25 cellular contexts compared by ENCODE assay signal in genomic region chr17:72349508-72350472, GRCh38.
DNase-seq lines count a peak whose midpoint lies in the region; ATAC-seq and TF ChIP-seq lines count a peak whose summit lies in the region.
"Had no signal": no experiment of that assay in that cellular context is flagged by ENCODE, and none has a peak within 500 bp of the region (broad histone marks: within the 10 kb centered on the region; RNA-seq: fewer than 3 reads in every experiment).

No MANE protein-coding gene starts in this region.

- no peaks in the 10 kb centered on the region for H3K79me2 ChIP-seq in PC-9 (ENCODE audit: low read depth)

- no TSS peak for BruUV-seq in PC-9 (replicated peaks; lab: Mats Ljungman, UMichigan)

- H3K4me2 ChIP-seq in neuronal stem cell (ENCODE audit: insufficient read depth, low read length, poor library complexity, severe bottlenecking) (no peak overlapping the region), PC-9 (no peak overlapping the region)
- H3K4me2 ChIP-seq: KMS-11 had no signal

- WGBS in neuronal stem cell (ENCODE audit: extremely low coverage in 2 of 2, insufficient read length in 2 of 2, insufficient replicate concordance in 1 of 2), 2 donors: no CpG with 5 or more reads among the region's 15 CpGs

- H4K8ac ChIP-seq in neuronal stem cell (ENCODE audit: low read depth, low read length): no peak overlapping the region

- H3K27me3 ChIP-seq in neuronal stem cell (ENCODE audit: control insufficient read depth in 3 of 3, insufficient read depth in 3 of 3, low read depth in 1 of 3, low read length in 3 of 3): no peaks in the 10 kb centered on the region
- H3K27me3 ChIP-seq in PC-9 (ENCODE audit: insufficient read depth, low read depth): no peaks in the 10 kb centered on the region
- H3K27me3 ChIP-seq: brain microvascular endothelial cell, pancreas, SJSA1 had no signal

- H2AK5ac ChIP-seq in neuronal stem cell (ENCODE audit: low read depth, low read length): peak overlapping the region; percentile 38

- H2BK5ac ChIP-seq in neuronal stem cell (ENCODE audit: low read length): no peak overlapping the region

- peak; percentile 61 for DNase-seq in G401 (ENCODE audit: low spot score)
- peak; percentile 53 to 71 for DNase-seq in NCI-H526 (lab: John Stamatoyannopoulos, UW)
- DNase-seq in cerebellar cortex (ENCODE audit: low spot score): peak; percentile 50
- DNase-seq in neuronal stem cell (ENCODE audit: low spot score): no peak
- no peak for DNase-seq in occipital lobe (lab: John Stamatoyannopoulos, UW)
- DNase-seq in PC-9: no peak
- DNase-seq: activated CD4-positive, alpha-beta T cell treated with anti-CD3 and anti-CD28 coated beads, Interleukin-2, amount 50 U/mL, for 4 hours; brain microvascular endothelial cell; cortex of kidney; DMS153; endodermal cell; glutamatergic neuron; left colon; midbrain; MV-4-11; natural killer cell; NCI-H1930; NK-92 treated with Interleukin-12 subunit alpha and Interleukin-12 subunit beta, amount 100 ng/mL, for 24 hours; T-helper 2 cell had no signal

- H3K23ac ChIP-seq in neuronal stem cell (ENCODE audit: low read depth, low read length, poor library complexity): no peak overlapping the region

- no peak overlapping the region for H3K4ac ChIP-seq in neuronal stem cell (ENCODE audit: low read length)

- CTCF ChIA-PET in PC-9 (lab: Charles Lee): no interaction called here

- intact Hi-C loops in PC-9 (cut with micrococcal nuclease; ENCODE audit: unreplicated experiment): no loop called here

- no peak for TF ChIP-seq CTCF in PC-9 (conservative IDR thresholded peaks at IDR 0.05)

- no peaks in the 10 kb centered on the region for H3K79me1 ChIP-seq in neuronal stem cell (ENCODE audit: low read depth, low read length)

- H3K36me3 ChIP-seq in neuronal stem cell (replicated peaks in 1 of 2; ENCODE audit: control insufficient read depth in 2 of 2, insufficient read depth in 2 of 2, low read length in 2 of 2): no peaks in the 10 kb centered on the region
- no peaks in the 10 kb centered on the region for H3K36me3 ChIP-seq in PC-9 (ENCODE audit: low read depth)
- H3K36me3 ChIP-seq: brain microvascular endothelial cell, pancreas, SJSA1 had no signal

- no peaks in the 10 kb centered on the region for H3F3A ChIP-seq in PC-9 (ENCODE audit: insufficient read depth, low read depth)

- in situ Hi-C loops in G401 (cut with HindIII; ENCODE audit: low sequenced_read_pairs): no loop called here

- peak overlapping the region; percentile 21 for H3K18ac ChIP-seq in neuronal stem cell (ENCODE audit: low read length)

- no peak for ATAC-seq in GM21529 (IDR thresholded peaks at IDR 0.05; ENCODE audit: unreplicated experiment)
- ATAC-seq: GM12878, left colon, natural killer cell, Panc1 had no signal

- no peak overlapping the region for H3K9ac ChIP-seq in neuronal stem cell (ENCODE audit: low read depth, low read length, poor library complexity)
- H3K9ac ChIP-seq: KMS-11 had no signal

- H4K91ac ChIP-seq in neuronal stem cell (ENCODE audit: low read depth, low read length, poor library complexity): no peak overlapping the region

- peak overlapping the region; percentile 50 for H2BK15ac ChIP-seq in neuronal stem cell (ENCODE audit: low read length)

- no peaks in the 10 kb centered on the region for H3K9me2 ChIP-seq in PC-9 (ENCODE audit: insufficient read depth)

- H2BK12ac ChIP-seq in neuronal stem cell (ENCODE audit: low read length): no peak overlapping the region

- POLR2A ChIA-PET in PC-9 (lab: Charles Lee; ENCODE audit: unreplicated experiment): interaction anchor here (0.6 kb wide), 1 partner anchor 245 kb away, joined by 3 read pairs; no protein-coding TSS in a partner anchor

- H2BK120ac ChIP-seq in neuronal stem cell (ENCODE audit: low read depth, low read length): peak overlapping the region; percentile 27

- no peak overlapping the region for H3K14ac ChIP-seq in neuronal stem cell (ENCODE audit: low read length)

- peaks cover 0 to 2% of the 10 kb centered on the region in 2 donors for H3K9me3 ChIP-seq in neuronal stem cell (replicated peaks in 1 of 2; ENCODE audit: control insufficient read depth in 2 of 2, insufficient read depth in 1 of 2, low read depth in 1 of 2, low read length in 2 of 2)
- no peaks in the 10 kb centered on the region for H3K9me3 ChIP-seq in PC-9 (ENCODE audit: insufficient read depth, low read depth)
- H3K9me3 ChIP-seq: pancreas, SJSA1 had no signal

- H3K4me1 ChIP-seq in neuronal stem cell (ENCODE audit: control insufficient read depth in 2 of 2, insufficient read depth in 1 of 2, low read depth in 1 of 2, low read length in 2 of 2) (peaks cover 0 to 6% of the 10 kb centered on the region in 2 donors), PC-9 (replicated peaks; ENCODE audit: insufficient read depth) (no peaks in the 10 kb centered on the region)
- H3K4me1 ChIP-seq: pancreas had no signal

- H2AFZ ChIP-seq in neuronal stem cell (ENCODE audit: low read length) (no peak overlapping the region), PC-9 (no peak overlapping the region)

- no peak overlapping the region for H3K4me3 ChIP-seq in neuronal stem cell (ENCODE audit: low read length in 2 of 2)
- H3K4me3 ChIP-seq in PC-9: no peak overlapping the region
- H3K4me3 ChIP-seq: GM12878, pancreas, SJSA1 had no signal

- H4K20me1 ChIP-seq in PC-9 (ENCODE audit: insufficient read depth): no peaks in the 10 kb centered on the region

- no peak overlapping the region for H3K27ac ChIP-seq in neuronal stem cell (replicated peaks; ENCODE audit: low read length)
- H3K27ac ChIP-seq in PC-9: no peak overlapping the region
- H3K27ac ChIP-seq: brain microvascular endothelial cell, KMS-11, pancreas, SJSA1 had no signal

Comparison
In these comparisons a context has a peak if more than half of its experiments do, and no peak if none do; other contexts are left out.
1. DNase-seq: peak in G401 (single experiment), NCI-H526 (2 of 2) and cerebellar cortex (single experiment); none in neuronal stem cell (single experiment), occipital lobe (single experiment) and PC-9 (0 of 2).